In the genomic region with DNA sequence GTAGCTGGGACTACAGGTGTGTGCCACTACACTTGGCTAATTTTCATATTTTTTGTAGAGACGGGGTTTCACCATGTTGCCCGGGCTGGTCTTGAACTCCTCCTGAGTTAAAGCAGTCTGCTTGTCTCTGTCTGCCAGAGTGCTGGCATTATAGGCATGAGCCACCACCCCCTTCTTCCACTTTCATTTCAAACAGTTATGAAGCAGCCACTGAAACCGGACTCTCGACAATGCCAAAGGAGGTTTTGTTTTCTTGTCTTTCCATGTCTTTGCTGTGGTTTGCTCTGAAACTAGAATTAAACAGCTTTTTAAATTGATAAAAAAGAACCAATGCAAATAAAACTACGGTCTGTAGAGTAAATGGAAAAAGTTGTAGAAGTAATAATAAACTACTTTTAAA, we compare ENCODE assay signal across 8 cellular contexts. TPM values are rescaled to one million over a fixed set of nuclear protein-coding genes. Genes with fewer than 3 reads are reported as not detected.
A peak's percentile ranks its signal among the peaks of the same experiment; 100 is the strongest.
DNase-seq lines count a peak whose midpoint lies in the region; ATAC-seq and TF ChIP-seq lines count a peak whose summit lies in the region.

No MANE protein-coding gene starts in this region.

- intact Hi-C loops in Calu3 (cut with micrococcal nuclease; ENCODE audit: unreplicated experiment), result no loop called here

- peaks cover 15% of the 10 kb centered on the region for H3K4me1 Mint-ChIP-seq in Calu3 (ENCODE audit: low read depth, unreplicated experiment)
- H3K4me1 Mint-ChIP-seq in effector memory CD8-positive, alpha-beta T cell (ENCODE audit: low read depth in 2 of 2), result peaks cover 54 to 74% of the 10 kb centered on the region in 2 donors
- H3K4me1 Mint-ChIP-seq in progenitor cell of endocrine pancreas (ENCODE audit: low read depth), result peaks cover 3% of the 10 kb centered on the region

- CTCF ChIA-PET in Calu3 (lab: Charles Lee), result interaction anchor here (0.7 kb wide), 1 partner anchor 109 kb away, joined by 3 read pairs; no protein-coding TSS in a partner anchor

- peaks cover 0 to 4% (median 0%) of the 10 kb centered on the region in 3 donors for H3K36me3 ChIP-seq in tibial nerve
- no peaks in the 10 kb centered on the region for H3K36me3 ChIP-seq in BE2C

- H3K4me3 Mint-ChIP-seq in Calu3 (ENCODE audit: low read depth, unreplicated experiment) (no peak overlapping the region), progenitor cell of endocrine pancreas (ENCODE audit: low read depth) (no peak overlapping the region)
- H3K4me3 Mint-ChIP-seq in effector memory CD8-positive, alpha-beta T cell, result peak overlapping the region; percentile 73 to 74

- H3K36me3 Mint-ChIP-seq in Calu3 (ENCODE audit: insufficient read depth, unreplicated experiment) (peaks cover 15% of the 10 kb centered on the region), progenitor cell of endocrine pancreas (ENCODE audit: insufficient read depth) (peaks cover 10% of the 10 kb centered on the region)
- peaks cover 62% of the 10 kb centered on the region for H3K36me3 Mint-ChIP-seq in effector memory CD8-positive, alpha-beta T cell (ENCODE audit: insufficient read depth)

- TF ChIP-seq EP300 in tibial nerve (IDR thresholded peaks at IDR 0.05), result no peak

- H3K27me3 Mint-ChIP-seq in Calu3 (ENCODE audit: unreplicated experiment) (no peaks in the 10 kb centered on the region), progenitor cell of endocrine pancreas (no peaks in the 10 kb centered on the region)
- H3K27me3 Mint-ChIP-seq in effector memory CD8-positive, alpha-beta T cell, result no peaks in the 10 kb centered on the region

- H3K27me3 ChIP-seq in tibial nerve (no peaks in the 10 kb centered on the region), BE2C (no peaks in the 10 kb centered on the region)

- H3K4me3 ChIP-seq in tibial nerve (no peak overlapping the region), BE2C (ENCODE audit: low read depth, low read length) (no peak overlapping the region)

- WGBS in tibial nerve, 2 donors, result 18 to 38% methylated on average over 5 of the region's 5 CpGs

- no peak for TF ChIP-seq POLR2A in tibial nerve (IDR thresholded peaks at IDR 0.05)

- ATAC-seq in GM21423 (IDR thresholded peaks at IDR 0.05; ENCODE audit: unreplicated experiment) (peak; percentile 90), HG03571 (IDR thresholded peaks at IDR 0.05; ENCODE audit: unreplicated experiment) (peak; percentile 87)
- ATAC-seq in effector memory CD8-positive, alpha-beta T cell (replicated peaks), result peak; percentile 81

- H3K4me1 ChIP-seq in tibial nerve, result peaks cover 0 to 55% (median 13%) of the 10 kb centered on the region in 4 donors
- H3K4me1 ChIP-seq in BE2C, result no peaks in the 10 kb centered on the region

- no peaks in the 10 kb centered on the region for H3K9me3 Mint-ChIP-seq in Calu3 (ENCODE audit: low read depth, unreplicated experiment)
- no peaks in the 10 kb centered on the region for H3K9me3 Mint-ChIP-seq in effector memory CD8-positive, alpha-beta T cell
- H3K9me3 Mint-ChIP-seq in progenitor cell of endocrine pancreas (ENCODE audit: low read depth), result no peaks in the 10 kb centered on the region

- H3K9me3 ChIP-seq in tibial nerve (no peaks in the 10 kb centered on the region), BE2C (no peaks in the 10 kb centered on the region)

- H3K27ac ChIP-seq in tibial nerve, result peak overlapping the region in 2 of 4 donors; percentile 27 to 58

- H3K27ac Mint-ChIP-seq in Calu3 (ENCODE audit: unreplicated experiment), result no peak overlapping the region
- H3K27ac Mint-ChIP-seq in effector memory CD8-positive, alpha-beta T cell, result peak overlapping the region; percentile 90 to 91
- H3K27ac Mint-ChIP-seq in progenitor cell of endocrine pancreas, result no peak overlapping the region

- no TSS peak for BruUV-seq in Calu3 (replicated peaks; lab: Mats Ljungman, UMichigan)

- DNase-seq in Calu3 (peak; percentile 12), tibial nerve (ENCODE audit: low spot score in 2 of 2) (no peak), BE2C (no peak), progenitor cell of endocrine pancreas (ENCODE audit: low spot score, unreplicated experiment) (no peak), cerebellar cortex (ENCODE audit: low spot score) (no peak)
- peak; percentile 17 to 26 (median 25) for DNase-seq in effector memory CD8-positive, alpha-beta T cell

- TF ChIP-seq CTCF in Calu3 (IDR thresholded peaks at IDR 0.05; ENCODE audit: unreplicated experiment), result no peak
- TF ChIP-seq CTCF in tibial nerve (IDR thresholded peaks at IDR 0.05), result no peak
- no peak for TF ChIP-seq CTCF in BE2C (IDR thresholded peaks at IDR 0.05; ENCODE audit: low read depth, low read length)
- no peak for TF ChIP-seq CTCF in progenitor cell of endocrine pancreas (IDR thresholded peaks at IDR 0.05; ENCODE audit: unreplicated experiment)

RNA-seq across cellular contexts. Expression of a gene that starts 30.4 kb away (rescaled TPM):
- total RNA-seq in Calu3 (2022), result 158 and 159 TPM in 2 replicates
- 100 to 1,000 TPM; 117 to 194 (median 161) TPM for total RNA-seq in tibial nerve
- 103 TPM for polyA plus RNA-seq in BE2C (2012; ENCODE audit: insufficient read depth, insufficient read length, low read depth)
- total RNA-seq in progenitor cell of endocrine pancreas, result 81.8 and 83.6 TPM in 2 replicates

RNA-seq across cellular contexts. Expression of a gene that starts 45.6 kb away (rescaled TPM):
- total RNA-seq in Calu3 (2022), result 110 and 112 TPM in 2 replicates
- total RNA-seq in tibial nerve, result 10 to 100 TPM; 30.3 to 38.0 (median 31.6) TPM
- polyA plus RNA-seq in BE2C (2012; ENCODE audit: insufficient read depth, insufficient read length, low read depth), result 38.8 TPM
- 80.7 and 86.8 TPM in 2 replicates for total RNA-seq in progenitor cell of endocrine pancreas

Comparison
In these comparisons a context has a peak if more than half of its experiments do, and no peak if none do; other contexts are left out.
1. DNase-seq: peak in Calu3 (single experiment) and effector memory CD8-positive, alpha-beta T cell (3 of 3); none in tibial nerve (0 of 2), BE2C (single experiment), progenitor cell of endocrine pancreas (single experiment) and cerebellar cortex (single experiment).
2. H3K27ac Mint-ChIP-seq: peak in effector memory CD8-positive, alpha-beta T cell (2 of 2); none in Calu3 (single experiment) and progenitor cell of endocrine pancreas (single experiment).
3. H3K4me3 Mint-ChIP-seq: peak in effector memory CD8-positive, alpha-beta T cell (2 of 2); none in Calu3 (single experiment) and progenitor cell of endocrine pancreas (single experiment).
4. Peak in every context shown above with its lines, with median percentiles within 50 percentile points of each other: ATAC-seq.